In the genomic region with DNA sequence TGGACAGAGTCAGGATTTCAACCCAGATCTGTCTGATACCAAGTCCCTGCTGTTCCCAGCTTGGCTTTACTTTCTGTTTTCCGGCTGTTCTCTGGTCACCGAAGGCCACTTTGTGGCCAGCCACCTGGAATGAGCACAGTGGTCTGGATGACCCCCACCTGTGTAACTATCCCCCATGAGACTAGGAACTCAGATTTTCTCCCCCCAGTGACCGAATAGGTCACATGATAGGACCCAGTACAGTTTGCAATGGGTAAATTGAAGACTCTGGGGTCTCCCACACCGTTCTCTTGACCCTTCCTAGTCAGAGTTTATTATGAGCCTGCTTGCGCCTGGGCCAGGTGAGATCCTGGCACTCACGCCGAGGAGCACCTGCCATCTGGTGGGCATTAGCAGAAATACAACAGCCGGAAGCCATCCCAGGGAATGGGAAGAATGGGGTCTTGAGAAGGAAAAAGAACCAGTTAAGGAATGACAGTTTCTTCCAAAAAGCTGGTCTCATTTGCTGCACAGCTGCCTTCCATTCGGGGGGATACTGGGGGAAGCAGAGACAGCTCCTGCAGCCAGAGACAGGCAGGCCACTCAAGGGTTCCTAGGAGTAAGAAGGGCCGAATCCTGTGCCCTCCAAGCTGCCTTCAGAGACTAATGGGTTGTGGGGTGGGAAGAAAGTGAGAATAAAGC, we compare ENCODE assay signal across 9 cellular contexts. TPM values are rescaled to one million over a fixed set of nuclear protein-coding genes. Genes with fewer than 3 reads are reported as not detected.
DNase-seq lines count a peak whose midpoint lies in the region; ATAC-seq and TF ChIP-seq lines count a peak whose summit lies in the region.
"Had no signal": no experiment of that assay in that cellular context is flagged by ENCODE, and none has a peak within 500 bp of the region (broad histone marks: within the 10 kb centered on the region; RNA-seq: fewer than 3 reads in every experiment).

No MANE protein-coding gene starts in this region.

- ATAC-seq in CD4-positive, alpha-beta T cell (ENCODE audit: poor library complexity): peak; percentile 84
- peak; percentile 93 for ATAC-seq in Panc1
- ATAC-seq in gastroesophageal sphincter: peak; percentile 66
- ATAC-seq in HG03280 (IDR thresholded peaks at IDR 0.05; ENCODE audit: unreplicated experiment): no peak

- no peaks in the 10 kb centered on the region for H3K27me3 Mint-ChIP-seq in CD4-positive, alpha-beta T cell
- H3K27me3 Mint-ChIP-seq in activated T-helper 2 cell treated with anti-CD3 and anti-CD28 coated beads, Interferon-gamma antibody, Interleukin-2, Interleukin-4, amounts not matched to agents 10 μg/mL and 5 μg/mL and 100 μg/mL, durations not matched to agents 14 hours and 24 hours and 36 hours (ENCODE audit: low read depth): peaks cover 2% of the 10 kb centered on the region
- no peaks in the 10 kb centered on the region for H3K27me3 Mint-ChIP-seq in progenitor cell of endocrine pancreas
- H3K27me3 Mint-ChIP-seq: natural killer cell treated with Interleukin-12 subunit alpha and Interleukin-12 subunit beta and Interleukin-15 and Interleukin-18, amount 100 ng/mL, for 72 hours had no signal

- H3K9me3 Mint-ChIP-seq in CD4-positive, alpha-beta T cell: no peaks in the 10 kb centered on the region
- H3K9me3 Mint-ChIP-seq in activated T-helper 2 cell treated with anti-CD3 and anti-CD28 coated beads, Interferon-gamma antibody, Interleukin-2, Interleukin-4, amounts not matched to agents 10 μg/mL and 5 μg/mL and 100 μg/mL, durations not matched to agents 14 hours and 24 hours and 36 hours: no peaks in the 10 kb centered on the region
- H3K9me3 Mint-ChIP-seq in progenitor cell of endocrine pancreas (ENCODE audit: low read depth): no peaks in the 10 kb centered on the region
- H3K9me3 Mint-ChIP-seq: natural killer cell treated with Interleukin-12 subunit alpha and Interleukin-12 subunit beta and Interleukin-15 and Interleukin-18, amount 100 ng/mL, for 72 hours had no signal

- in situ Hi-C loops in Panc1 (cut with HindIII; ENCODE audit: low pct_unique_long_range_greater_than_20kb, low sequenced_read_pairs): no loop called here

- no peak overlapping the region for H3K27ac ChIP-seq in CD4-positive, alpha-beta T cell (ENCODE audit: low read depth, low read length)
- no peak overlapping the region for H3K27ac ChIP-seq in Panc1 (ENCODE audit: low read length)
- no peak overlapping the region for H3K27ac ChIP-seq in gastroesophageal sphincter

- intact Hi-C loops in CD4-positive, alpha-beta T cell (cut with DNase I, micrococcal nuclease): loop anchor here (1.0 to 5.0 kb wide), 4 partner anchors 46 to 280 kb away; a partner anchor contains a TSS
- intact Hi-C loops in Panc1 (cut with micrococcal nuclease; ENCODE audit: unreplicated experiment): loop anchor here (5.0 kb wide), 1 partner anchor 66 kb away; no protein-coding TSS in a partner anchor
- intact Hi-C loops in activated T-helper 2 cell treated with anti-CD3 and anti-CD28 coated beads, Interferon-gamma antibody, Interleukin-2, Interleukin-4, amounts not matched to agents 10 μg/mL and 5 μg/mL and 100 μg/mL, durations not matched to agents 14 hours and 24 hours and 36 hours (cut with micrococcal nuclease): loop anchor here (1.0 kb wide), 1 partner anchor 65 kb away; no protein-coding TSS in a partner anchor

- POLR2A ChIA-PET in CD4-positive, alpha-beta T cell (lab: Charles Lee): interaction anchor here (0.6 to 1.9 kb wide), 3 partner anchors 64 to 1853 kb away, joined by 3 to 5 read pairs (median 3); a partner anchor contains a TSS
- POLR2A ChIA-PET in Panc1 (lab: Charles Lee): no interaction called here

- no peak for TF ChIP-seq EP300 in gastroesophageal sphincter (IDR thresholded peaks at IDR 0.05)

- CTCF ChIA-PET in CD4-positive, alpha-beta T cell (lab: Charles Lee): interaction anchor here (0.7 to 3.8 kb wide), 7 partner anchors 20 to 76 kb away, joined by 3 to 29 read pairs (median 5); a partner anchor contains a TSS
- CTCF ChIA-PET in Panc1 (lab: Charles Lee): interaction anchor here (0.7 to 1.5 kb wide), 4 partner anchors 53 to 100 kb away, joined by 3 read pairs; a partner anchor contains a TSS

- no peaks in the 10 kb centered on the region for H3K9me3 ChIP-seq in CD4-positive, alpha-beta T cell (ENCODE audit: control insufficient read depth, low read length)
- H3K9me3 ChIP-seq in Panc1 (ENCODE audit: control insufficient read depth, insufficient read depth, low read depth, low read length) (no peaks in the 10 kb centered on the region), gastroesophageal sphincter (no peaks in the 10 kb centered on the region)

- no peak overlapping the region for H3K4me3 Mint-ChIP-seq in CD4-positive, alpha-beta T cell
- H3K4me3 Mint-ChIP-seq in activated T-helper 2 cell treated with anti-CD3 and anti-CD28 coated beads, Interferon-gamma antibody, Interleukin-2, Interleukin-4, amounts not matched to agents 10 μg/mL and 5 μg/mL and 100 μg/mL, durations not matched to agents 14 hours and 24 hours and 36 hours (ENCODE audit: low read depth): no peak overlapping the region
- no peak overlapping the region for H3K4me3 Mint-ChIP-seq in progenitor cell of endocrine pancreas (ENCODE audit: low read depth)
- H3K4me3 Mint-ChIP-seq: natural killer cell treated with Interleukin-12 subunit alpha and Interleukin-12 subunit beta and Interleukin-15 and Interleukin-18, amount 100 ng/mL, for 72 hours had no signal

- H3K27me3 ChIP-seq in CD4-positive, alpha-beta T cell (ENCODE audit: control insufficient read depth, insufficient read depth, low read length): no peaks in the 10 kb centered on the region
- H3K27me3 ChIP-seq in Panc1 (ENCODE audit: control insufficient read depth, insufficient read depth, low read length) (no peaks in the 10 kb centered on the region), gastroesophageal sphincter (no peaks in the 10 kb centered on the region)

- H3K27ac Mint-ChIP-seq in CD4-positive, alpha-beta T cell: no peak overlapping the region
- H3K27ac Mint-ChIP-seq in activated T-helper 2 cell treated with anti-CD3 and anti-CD28 coated beads, Interferon-gamma antibody, Interleukin-2, Interleukin-4, amounts not matched to agents 10 μg/mL and 5 μg/mL and 100 μg/mL, durations not matched to agents 14 hours and 24 hours and 36 hours: no peak overlapping the region
- peak overlapping the region; percentile 76 for H3K27ac Mint-ChIP-seq in progenitor cell of endocrine pancreas

- H3K36me3 ChIP-seq in Panc1 (ENCODE audit: control insufficient read depth, insufficient read depth, low read length): no peaks in the 10 kb centered on the region
- peaks cover 0 to 10% of the 10 kb centered on the region in 2 donors for H3K36me3 ChIP-seq in gastroesophageal sphincter

- peaks cover 19% of the 10 kb centered on the region for H3K4me1 Mint-ChIP-seq in CD4-positive, alpha-beta T cell (ENCODE audit: low read depth)
- H3K4me1 Mint-ChIP-seq in activated T-helper 2 cell treated with anti-CD3 and anti-CD28 coated beads, Interferon-gamma antibody, Interleukin-2, Interleukin-4, amounts not matched to agents 10 μg/mL and 5 μg/mL and 100 μg/mL, durations not matched to agents 14 hours and 24 hours and 36 hours (ENCODE audit: low read depth): peaks cover 7% of the 10 kb centered on the region
- H3K4me1 Mint-ChIP-seq in progenitor cell of endocrine pancreas (ENCODE audit: low read depth): peaks cover 4% of the 10 kb centered on the region

- no peak for TF ChIP-seq POLR2A in gastroesophageal sphincter (IDR thresholded peaks at IDR 0.05)

- WGBS in gastroesophageal sphincter (ENCODE audit: low coverage in 1 of 2), 2 donors: 0 to 45% methylated on average over 1 to 5 of the region's 10 CpGs

- peak; percentile 38 to 58 (median 42) for DNase-seq in CD4-positive, alpha-beta T cell
- DNase-seq in HFF-Myc (ENCODE audit: extremely low read depth, low read depth) (no peak), Panc1 (ENCODE audit: low read depth, low spot score) (no peak), progenitor cell of endocrine pancreas (ENCODE audit: low spot score, unreplicated experiment) (peak; percentile 47), KG1 (lab: John Stamatoyannopoulos, UW) (no peak)
- peak; percentile 22 for DNase-seq in activated T-helper 2 cell treated with anti-CD3 and anti-CD28 coated beads, Interferon-gamma antibody, Interleukin-2, Interleukin-4, amounts not matched to agents 10 μg/mL and 5 μg/mL and 100 μg/mL, durations not matched to agents 14 hours and 24 hours and 36 hours (ENCODE audit: low spot score)

- TF ChIP-seq CTCF in CD4-positive, alpha-beta T cell (IDR thresholded peaks at IDR 0.05): peak; percentile 98
- TF ChIP-seq CTCF in HFF-Myc (IDR thresholded peaks at IDR 0.05; ENCODE audit: low read depth, low read length, missing control alignments): peak; percentile 87
- peak; percentile 87 for TF ChIP-seq CTCF in Panc1 (IDR thresholded peaks at IDR 0.05)
- TF ChIP-seq CTCF in gastroesophageal sphincter (IDR thresholded peaks at IDR 0.05): peak in 3 of 4 experiments; percentile 87 to 93 (median 89)
- peak; percentile 88 for TF ChIP-seq CTCF in progenitor cell of endocrine pancreas (IDR thresholded peaks at IDR 0.05; ENCODE audit: unreplicated experiment)

- H3K4me1 ChIP-seq in Panc1 (ENCODE audit: control insufficient read depth, insufficient read depth, low read length) (no peaks in the 10 kb centered on the region), gastroesophageal sphincter (peaks cover 0 to 21% (median 5%) of the 10 kb centered on the region in 3 donors)

- H3K4me3 ChIP-seq in HFF-Myc (replicated peaks; ENCODE audit: low read depth, low read length): no peak overlapping the region
- H3K4me3 ChIP-seq in Panc1 (ENCODE audit: low read depth in 2 of 2, low read length in 2 of 2): no peak overlapping the region
- no peak overlapping the region for H3K4me3 ChIP-seq in gastroesophageal sphincter

- H3K36me3 Mint-ChIP-seq in CD4-positive, alpha-beta T cell (ENCODE audit: low read depth): no peaks in the 10 kb centered on the region
- no peaks in the 10 kb centered on the region for H3K36me3 Mint-ChIP-seq in activated T-helper 2 cell treated with anti-CD3 and anti-CD28 coated beads, Interferon-gamma antibody, Interleukin-2, Interleukin-4, amounts not matched to agents 10 μg/mL and 5 μg/mL and 100 μg/mL, durations not matched to agents 14 hours and 24 hours and 36 hours (ENCODE audit: low read depth)
- H3K36me3 Mint-ChIP-seq in progenitor cell of endocrine pancreas (ENCODE audit: insufficient read depth): peaks cover 2% of the 10 kb centered on the region
- H3K36me3 Mint-ChIP-seq: natural killer cell treated with Interleukin-12 subunit alpha and Interleukin-12 subunit beta and Interleukin-15 and Interleukin-18, amount 100 ng/mL, for 72 hours had no signal

- no TSS peak for BruUV-seq in Panc1 (replicated peaks; lab: Mats Ljungman, UMichigan)

RNA-seq across cellular contexts. Expression of a gene that starts 7.1 kb away (rescaled TPM):
- 1 to 10 TPM; 1.6 to 2.6 TPM for total RNA-seq in CD4-positive, alpha-beta T cell
- total RNA-seq in Panc1 (2021; ENCODE audit: unreplicated experiment) (not detected), gastroesophageal sphincter (10 to 100 TPM in 3 of 4 donors, 1 to 10 TPM in 1; 9.6 to 27.1 (median 25.4) TPM), progenitor cell of endocrine pancreas (19.9 and 21.3 TPM in 2 replicates)
- not detected for polyA plus RNA-seq in Panc1 (2012; ENCODE audit: insufficient read length)
- 0.44 and 0.68 TPM in 2 replicates for total RNA-seq in activated T-helper 2 cell treated with anti-CD3 and anti-CD28 coated beads, Interferon-gamma antibody, Interleukin-2, Interleukin-4, amounts not matched to agents 10 μg/mL and 5 μg/mL and 100 μg/mL, durations not matched to agents 14 hours and 24 hours and 36 hours

RNA-seq across cellular contexts. Expression of a gene that starts 19.5 kb away (rescaled TPM):
- 1 to 10 TPM; 7.4 to 7.8 TPM for total RNA-seq in CD4-positive, alpha-beta T cell
- total RNA-seq in Panc1 (2021; ENCODE audit: unreplicated experiment) (20.0 TPM), gastroesophageal sphincter (10 to 100 TPM in 3 of 4 donors, 1 to 10 TPM in 1; 9.8 to 17.1 (median 13.0) TPM), progenitor cell of endocrine pancreas (15.5 and 16.3 TPM in 2 replicates)
- polyA plus RNA-seq in Panc1 (2012; ENCODE audit: insufficient read length): 20.1 TPM
- 13.0 and 13.3 TPM in 2 replicates for total RNA-seq in activated T-helper 2 cell treated with anti-CD3 and anti-CD28 coated beads, Interferon-gamma antibody, Interleukin-2, Interleukin-4, amounts not matched to agents 10 μg/mL and 5 μg/mL and 100 μg/mL, durations not matched to agents 14 hours and 24 hours and 36 hours

RNA-seq across cellular contexts. Expression of a gene that starts 19.6 kb away (rescaled TPM):
- total RNA-seq in CD4-positive, alpha-beta T cell: 10 to 100 TPM; 43.0 to 43.9 TPM
- total RNA-seq in Panc1 (2021; ENCODE audit: unreplicated experiment) (69.9 TPM), gastroesophageal sphincter (10 to 100 TPM; 18.6 to 32.7 (median 29.1) TPM), progenitor cell of endocrine pancreas (68.3 and 74.8 TPM in 2 replicates)
- 42.6 TPM for polyA plus RNA-seq in Panc1 (2012; ENCODE audit: insufficient read length)
- 161 and 175 TPM in 2 replicates for total RNA-seq in activated T-helper 2 cell treated with anti-CD3 and anti-CD28 coated beads, Interferon-gamma antibody, Interleukin-2, Interleukin-4, amounts not matched to agents 10 μg/mL and 5 μg/mL and 100 μg/mL, durations not matched to agents 14 hours and 24 hours and 36 hours

RNA-seq across cellular contexts. Expression of a gene that starts 45.9 kb away (rescaled TPM):
- total RNA-seq in CD4-positive, alpha-beta T cell: 10 to 100 TPM; 35.0 to 35.8 TPM
- 16.4 TPM for total RNA-seq in Panc1 (2021; ENCODE audit: unreplicated experiment)
- polyA plus RNA-seq in Panc1 (2012; ENCODE audit: insufficient read length): 18.1 TPM
- 24.9 and 25.4 TPM in 2 replicates for total RNA-seq in activated T-helper 2 cell treated with anti-CD3 and anti-CD28 coated beads, Interferon-gamma antibody, Interleukin-2, Interleukin-4, amounts not matched to agents 10 μg/mL and 5 μg/mL and 100 μg/mL, durations not matched to agents 14 hours and 24 hours and 36 hours
- 10 to 100 TPM; 38.1 to 95.1 (median 49.9) TPM for total RNA-seq in gastroesophageal sphincter
- total RNA-seq in progenitor cell of endocrine pancreas: 38.2 and 38.8 TPM in 2 replicates

RNA-seq across cellular contexts. Expression of a gene that starts 46.1 kb away (rescaled TPM):
- total RNA-seq in CD4-positive, alpha-beta T cell: 1 to 10 TPM; 2.8 to 4.7 TPM
- total RNA-seq in Panc1 (2021; ENCODE audit: unreplicated experiment) (6.1 TPM), gastroesophageal sphincter (1 to 10 TPM; 3.4 to 7.9 (median 4.8) TPM), progenitor cell of endocrine pancreas (11.5 and 11.7 TPM in 2 replicates)
- 7.6 TPM for polyA plus RNA-seq in Panc1 (2012; ENCODE audit: insufficient read length)
- total RNA-seq in activated T-helper 2 cell treated with anti-CD3 and anti-CD28 coated beads, Interferon-gamma antibody, Interleukin-2, Interleukin-4, amounts not matched to agents 10 μg/mL and 5 μg/mL and 100 μg/mL, durations not matched to agents 14 hours and 24 hours and 36 hours: 13.6 and 14.0 TPM in 2 replicates

Comparison
In these comparisons a context has a peak if more than half of its experiments do, and no peak if none do; other contexts are left out.
1. DNase-seq: peak in CD4-positive, alpha-beta T cell (10 of 10), activated T-helper 2 cell treated with anti-CD3 and anti-CD28 coated beads, Interferon-gamma antibody, Interleukin-2, Interleukin-4, amounts not matched to agents 10 μg/mL and 5 μg/mL and 100 μg/mL, durations not matched to agents 14 hours and 24 hours and 36 hours (single experiment) and progenitor cell of endocrine pancreas (single experiment); none in HFF-Myc (single experiment), Panc1 (single experiment) and KG1 (single experiment).
2. Peak in every context shown above with its lines, with median percentiles within 50 percentile points of each other: CTCF ChIP-seq.